31 cellular contexts compared by ENCODE assay signal in genomic region chr7:44808914-44809393, GRCh38.
"Had no signal": no experiment of that assay in that cellular context is flagged by ENCODE, and none has a peak within 500 bp of the region (broad histone marks: within the 10 kb centered on the region; RNA-seq: fewer than 3 reads in every experiment).

No MANE protein-coding gene starts in this region.

- H3K4me3 Mint-ChIP-seq: activated CD4-positive, alpha-beta T cell treated with anti-CD3 and anti-CD28 coated beads, Interleukin-2, amount 10 ng/mL, durations not matched to agents 7 days and 5 days; activated CD8-positive, alpha-beta memory T cell treated with anti-CD3 and anti-CD28 coated beads, Interleukin-2, amount 10 ng/mL, durations not matched to agents 7 days and 5 days; activated CD8-positive, alpha-beta T cell treated with anti-CD3 and anti-CD28 coated beads, Interleukin-2, amount 10 ng/mL, durations not matched to agents 7 days and 5 days; activated naive CD8-positive, alpha-beta T cell; brain; mesothelial cell of epicardium; stimulated activated naive CD8-positive, alpha-beta T cell treated with anti-CD3 and anti-CD28 coated beads, Interleukin-15, Interleukin-2, amounts not matched to agents 100 ng/mL and 50 ng/mL, for 24 hours; type B pancreatic cell had no signal

- H3K4me3 ChIP-seq: ascending aorta, cardiac muscle cell, coronary artery, dorsolateral prefrontal cortex, gastrocnemius medialis, right atrium auricular region, uterus had no signal

- H3K27ac Mint-ChIP-seq: activated CD4-positive, alpha-beta T cell treated with anti-CD3 and anti-CD28 coated beads, Interleukin-2, amount 10 ng/mL, durations not matched to agents 7 days and 5 days; activated CD8-positive, alpha-beta memory T cell treated with anti-CD3 and anti-CD28 coated beads, Interleukin-2, amount 10 ng/mL, durations not matched to agents 7 days and 5 days; activated CD8-positive, alpha-beta T cell treated with anti-CD3 and anti-CD28 coated beads, Interleukin-2, amount 10 ng/mL, durations not matched to agents 7 days and 5 days; activated naive CD8-positive, alpha-beta T cell; brain; mesothelial cell of epicardium; stimulated activated naive CD8-positive, alpha-beta T cell treated with anti-CD3 and anti-CD28 coated beads, Interleukin-15, Interleukin-2, amounts not matched to agents 100 ng/mL and 50 ng/mL, for 24 hours; type B pancreatic cell had no signal

- H3K27me3 ChIP-seq: ascending aorta, cardiac muscle cell, dorsolateral prefrontal cortex, gastrocnemius medialis, right atrium auricular region, uterus had no signal

- H3K36me3 Mint-ChIP-seq: activated CD8-positive, alpha-beta memory T cell treated with anti-CD3 and anti-CD28 coated beads, Interleukin-2, amount 10 ng/mL, durations not matched to agents 7 days and 5 days; activated naive CD8-positive, alpha-beta T cell; brain; mesothelial cell of epicardium; naive B cell; type B pancreatic cell had no signal

- H3K9me3 Mint-ChIP-seq: activated CD4-positive, alpha-beta T cell treated with anti-CD3 and anti-CD28 coated beads, Interleukin-2, amount 10 ng/mL, durations not matched to agents 7 days and 5 days; brain; mesothelial cell of epicardium; naive B cell; stimulated activated naive CD8-positive, alpha-beta T cell treated with anti-CD3 and anti-CD28 coated beads, Interleukin-15, Interleukin-2, amounts not matched to agents 100 ng/mL and 50 ng/mL, for 24 hours; type B pancreatic cell had no signal

- H3K4me1 ChIP-seq: ascending aorta, gastrocnemius medialis, parathyroid adenoma, right atrium auricular region, uterus had no signal

- ATAC-seq: activated CD4-positive, CD25-positive, alpha-beta regulatory T cell treated with anti-CD3 and anti-CD28 coated beads, Interleukin-2, amount 50 U/mL, for 24 hours; activated CD8-positive, alpha-beta memory T cell treated with anti-CD3 and anti-CD28 coated beads, Interleukin-2, amount 10 ng/mL, durations not matched to agents 7 days and 5 days; activated CD8-positive, alpha-beta T cell treated with anti-CD3 and anti-CD28 coated beads, Interleukin-2, amount 10 ng/mL, durations not matched to agents 7 days and 5 days; gastrocnemius medialis; left cardiac atrium had no signal

- H3K9me3 ChIP-seq: ascending aorta, gastrocnemius medialis, right atrium auricular region, uterus had no signal

- H3K4me1 Mint-ChIP-seq: brain, mesothelial cell of epicardium, naive B cell had no signal

- FAIRE-seq: TTC549 had no signal

- H3K27me3 Mint-ChIP-seq: activated CD4-positive, alpha-beta T cell treated with anti-CD3 and anti-CD28 coated beads, Interleukin-2, amount 10 ng/mL, durations not matched to agents 7 days and 5 days; activated CD8-positive, alpha-beta memory T cell treated with anti-CD3 and anti-CD28 coated beads, Interleukin-2, amount 10 ng/mL, durations not matched to agents 7 days and 5 days; activated naive CD8-positive, alpha-beta T cell; brain; naive B cell; stimulated activated naive CD8-positive, alpha-beta T cell treated with anti-CD3 and anti-CD28 coated beads, Interleukin-15, Interleukin-2, amounts not matched to agents 100 ng/mL and 50 ng/mL, for 24 hours; type B pancreatic cell had no signal

- H3K79me2 ChIP-seq: parathyroid adenoma had no signal

- H3K9ac ChIP-seq: parathyroid adenoma had no signal

- DNase-seq: activated CD4-positive, alpha-beta T cell treated with anti-CD3 and anti-CD28 coated beads, Interleukin-2, amount 10 ng/mL, durations not matched to agents 7 days and 5 days; activated CD8-positive, alpha-beta memory T cell treated with anti-CD3 and anti-CD28 coated beads, Interleukin-2, amount 10 ng/mL, durations not matched to agents 7 days and 5 days; activated CD8-positive, alpha-beta T cell treated with anti-CD3 and anti-CD28 coated beads, Interleukin-2, amount 10 ng/mL, durations not matched to agents 7 days and 5 days; activated effector memory CD4-positive, alpha-beta T cell treated with Interleukin-2 at 50 U/mL for 16 hours; activated naive CD4-positive, alpha-beta T cell treated with Interleukin-2 at 50 U/mL for 16 hours; dorsolateral prefrontal cortex; effector memory CD4-positive, alpha-beta T cell; erythroblast; gastrocnemius medialis; glutamatergic neuron; islet precursor cell; left cardiac atrium; naive B cell; nucleus accumbens; stimulated activated CD4-positive, alpha-beta T cell treated with anti-CD3 and anti-CD28 coated beads, Interleukin-2, amount 100 ng/mL, for 48 hours; substantia nigra; T-helper 1 cell; uterus had no signal

- H2AFZ ChIP-seq: parathyroid adenoma had no signal

- H3K27ac ChIP-seq: ascending aorta, cardiac muscle cell, coronary artery, dorsolateral prefrontal cortex, gastrocnemius medialis, parathyroid adenoma, right atrium auricular region, uterus, VCaP had no signal

- H3K36me3 ChIP-seq: uterus had no signal
